ENCODE assay signal across 8 cellular contexts in the genomic region with DNA sequence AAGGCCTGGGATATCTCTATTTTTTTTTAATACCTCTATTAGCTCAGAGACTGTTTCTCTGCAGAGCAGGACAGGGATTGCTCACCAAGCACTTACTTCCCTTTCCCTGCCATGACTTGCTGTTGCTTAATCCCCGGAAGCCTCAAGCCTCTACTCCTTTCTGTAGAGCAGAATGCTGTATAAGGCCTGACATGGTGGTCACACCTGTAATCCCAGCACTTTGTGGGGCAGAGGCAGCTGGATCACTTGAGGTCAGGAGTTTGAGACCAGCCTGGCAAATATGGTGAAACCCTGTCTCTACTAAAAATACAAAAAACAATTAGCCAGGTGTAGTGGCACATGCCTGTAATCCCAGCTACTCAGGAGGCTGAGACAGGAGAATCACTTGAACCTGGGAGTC. TPM values are rescaled to one million over a fixed set of nuclear protein-coding genes. Genes with fewer than 3 reads are reported as not detected.
DNase-seq lines count a peak whose midpoint lies in the region; ATAC-seq, FAIRE-seq and TF ChIP-seq lines count a peak whose summit lies in the region.
"Not testable (repeated sequence)": the region's sequence is repeated elsewhere in the genome, so short reads cannot be mapped to it uniquely, and the experiment has no call there.

No MANE protein-coding gene starts in this region.

- peak; percentile 31 to 56 (median 52) for ATAC-seq in heart right ventricle
- ATAC-seq in naive thymus-derived CD4-positive, alpha-beta T cell: peak; percentile 32

- not testable (repeated sequence) for H3K27me3 Mint-ChIP-seq in IgD-negative memory B cell
- H3K27me3 Mint-ChIP-seq in activated CD4-positive, alpha-beta memory T cell treated with anti-CD3 and anti-CD28 coated beads, Interleukin-2, amount 10 ng/mL, durations not matched to agents 7 days and 5 days: peaks cover 60% of the 10 kb centered on the region
- peaks cover 0 to 38% (median 4%) of the 10 kb centered on the region in 5 donors for H3K27me3 Mint-ChIP-seq in naive thymus-derived CD4-positive, alpha-beta T cell

- DNase-seq in Ammon's horn (ENCODE audit: low spot score): peak; percentile 59
- peak; percentile 67 for DNase-seq in RCC 7860 (ENCODE audit: low spot score)
- not testable (repeated sequence) for DNase-seq in activated CD4-positive, alpha-beta memory T cell treated with anti-CD3 and anti-CD28 coated beads, Interleukin-2, amount 10 ng/mL, durations not matched to agents 7 days and 5 days; naive thymus-derived CD4-positive, alpha-beta T cell
- DNase-seq in caudate nucleus (lab: John Stamatoyannopoulos, UW): peak in 1 of 61 donors; percentile 14
- DNase-seq in heart right ventricle: peak in 1 of 2 donors; percentile 29

- POLR2A ChIA-PET in activated CD4-positive, alpha-beta memory T cell treated with anti-CD3 and anti-CD28 coated beads, Interleukin-2, amount 10 ng/mL, durations not matched to agents 7 days and 5 days (lab: Charles Lee): interaction anchor here (1.0 to 2.2 kb wide), 8 partner anchors 19 to 194 kb away, joined by 3 to 8 read pairs (median 4); a partner anchor contains a TSS
- POLR2A ChIA-PET in naive thymus-derived CD4-positive, alpha-beta T cell (lab: Charles Lee): interaction anchor here (1.2 to 2.6 kb wide), 5 partner anchors 18 to 100 kb away, joined by 3 to 31 read pairs (median 7); a partner anchor contains a TSS

- peak overlapping the region in 1 of 10 donors; percentile 3 for H3K4me3 ChIP-seq in heart right ventricle
- not testable (repeated sequence) for H3K4me3 ChIP-seq in naive thymus-derived CD4-positive, alpha-beta T cell (ENCODE audit: low read length); subcutaneous abdominal adipose tissue (ENCODE audit: low read depth in 1 of 5, low read length in 5 of 5)

- peaks cover 39 to 65% (median 52%) of the 10 kb centered on the region in 3 donors for H3K4me1 Mint-ChIP-seq in IgD-negative memory B cell
- peaks cover 63% of the 10 kb centered on the region for H3K4me1 Mint-ChIP-seq in activated CD4-positive, alpha-beta memory T cell treated with anti-CD3 and anti-CD28 coated beads, Interleukin-2, amount 10 ng/mL, durations not matched to agents 7 days and 5 days
- H3K4me1 Mint-ChIP-seq in naive thymus-derived CD4-positive, alpha-beta T cell: peaks cover 48 to 70% (median 62%) of the 10 kb centered on the region in 7 donors

- not testable (repeated sequence) for H3K27me3 ChIP-seq in heart right ventricle; naive thymus-derived CD4-positive, alpha-beta T cell (ENCODE audit: control insufficient read depth in 2 of 2, insufficient read depth in 2 of 2, low read length in 2 of 2); subcutaneous abdominal adipose tissue (ENCODE audit: control insufficient read depth in 5 of 5, insufficient read depth in 4 of 5, low read length in 5 of 5)

- peak overlapping the region in 2 of 5 donors; percentile 38 to 57 for H3K9ac ChIP-seq in subcutaneous abdominal adipose tissue (ENCODE audit: low read length in 5 of 5)

- H3K4me1 ChIP-seq in heart right ventricle: peaks cover 0 to 68% (median 29%) of the 10 kb centered on the region in 9 donors
- H3K4me1 ChIP-seq in naive thymus-derived CD4-positive, alpha-beta T cell (ENCODE audit: control insufficient read depth in 2 of 2, insufficient read depth in 2 of 2, low read length in 2 of 2): peaks cover 39 to 54% of the 10 kb centered on the region in 2 donors
- H3K4me1 ChIP-seq in subcutaneous abdominal adipose tissue (ENCODE audit: control insufficient read depth in 5 of 5, insufficient read depth in 5 of 5, low read length in 5 of 5): peaks cover 12 to 49% (median 40%) of the 10 kb centered on the region in 5 donors

- not testable (repeated sequence) for H3K36me3 ChIP-seq in heart right ventricle; naive thymus-derived CD4-positive, alpha-beta T cell (ENCODE audit: control insufficient read depth in 2 of 3, insufficient read depth in 3 of 3, low read length in 3 of 3); subcutaneous abdominal adipose tissue (ENCODE audit: control insufficient read depth in 5 of 5, insufficient read depth in 5 of 5, low read length in 5 of 5)

- not testable (repeated sequence) for FAIRE-seq in RCC 7860 (lab: Jason Lieb, UNC)

- not testable (repeated sequence) for H3K36me3 Mint-ChIP-seq in IgD-negative memory B cell; activated CD4-positive, alpha-beta memory T cell treated with anti-CD3 and anti-CD28 coated beads, Interleukin-2, amount 10 ng/mL, durations not matched to agents 7 days and 5 days (ENCODE audit: low read depth); naive thymus-derived CD4-positive, alpha-beta T cell

- CTCF ChIA-PET in activated CD4-positive, alpha-beta memory T cell treated with anti-CD3 and anti-CD28 coated beads, Interleukin-2, amount 10 ng/mL, durations not matched to agents 7 days and 5 days (lab: Charles Lee): interaction anchor here (0.5 to 2.6 kb wide), 6 partner anchors 14 to 1584 kb away, joined by 3 to 16 read pairs (median 4); a partner anchor contains a TSS
- CTCF ChIA-PET in naive thymus-derived CD4-positive, alpha-beta T cell (lab: Charles Lee): interaction anchor here (1.1 to 2.2 kb wide), 5 partner anchors 8 to 183 kb away, joined by 4 to 9 read pairs (median 6); no protein-coding TSS in a partner anchor

- peak overlapping the region in 3 of 4 donors; percentile 80 to 87 (median 82) for H3K4me3 Mint-ChIP-seq in IgD-negative memory B cell
- H3K4me3 Mint-ChIP-seq in activated CD4-positive, alpha-beta memory T cell treated with anti-CD3 and anti-CD28 coated beads, Interleukin-2, amount 10 ng/mL, durations not matched to agents 7 days and 5 days: not testable (repeated sequence)
- peak overlapping the region in 6 of 10 donors; percentile 60 to 98 (median 78) for H3K4me3 Mint-ChIP-seq in naive thymus-derived CD4-positive, alpha-beta T cell

- 63 to 85% methylated on average over 1 of the region's 1 CpG for WGBS in heart right ventricle, 2 donors

- not testable (repeated sequence) for H3K9me3 ChIP-seq in heart right ventricle; naive thymus-derived CD4-positive, alpha-beta T cell (ENCODE audit: control insufficient read depth in 2 of 3, low read length in 3 of 3); subcutaneous abdominal adipose tissue (ENCODE audit: control insufficient read depth in 5 of 5, low read length in 5 of 5)

- H3K9me3 Mint-ChIP-seq in IgD-negative memory B cell; activated CD4-positive, alpha-beta memory T cell treated with anti-CD3 and anti-CD28 coated beads, Interleukin-2, amount 10 ng/mL, durations not matched to agents 7 days and 5 days; naive thymus-derived CD4-positive, alpha-beta T cell: not testable (repeated sequence)

- intact Hi-C loops in heart right ventricle (cut with DNase I): loop anchor here in 3 of 10 donors (5.0 to 10.0 kb wide), 2 partner anchors 65 to 178 kb away; no protein-coding TSS in a partner anchor
- intact Hi-C loops in naive thymus-derived CD4-positive, alpha-beta T cell (cut with micrococcal nuclease): loop anchor here in 1 of 2 donors (1.0 to 5.0 kb wide), 5 partner anchors 18 to 448 kb away; a partner anchor contains a TSS

- peak overlapping the region; percentile 92 to 98 (median 95) for H3K27ac Mint-ChIP-seq in IgD-negative memory B cell
- H3K27ac Mint-ChIP-seq in activated CD4-positive, alpha-beta memory T cell treated with anti-CD3 and anti-CD28 coated beads, Interleukin-2, amount 10 ng/mL, durations not matched to agents 7 days and 5 days: peak overlapping the region; percentile 67
- H3K27ac Mint-ChIP-seq in naive thymus-derived CD4-positive, alpha-beta T cell: peak overlapping the region; percentile 69 to 91 (median 87)

- H3K27ac ChIP-seq in caudate nucleus (ENCODE audit: low read depth, low read length) (peak overlapping the region; percentile 31), heart right ventricle (peak overlapping the region in 9 of 10 donors; percentile 57 to 92 (median 80)), subcutaneous abdominal adipose tissue (ENCODE audit: low read depth, low read length) (peak overlapping the region; percentile 84)
- H3K27ac ChIP-seq in naive thymus-derived CD4-positive, alpha-beta T cell (ENCODE audit: low read depth, low read length): peak overlapping the region; percentile 53

- not testable (repeated sequence) for TF ChIP-seq CTCF in heart right ventricle (IDR thresholded peaks at IDR 0.05)

RNA-seq across cellular contexts. Expression of a gene that starts 23.3 kb away (rescaled TPM):
- polyA plus RNA-seq in IgD-negative memory B cell: 131 TPM
- total RNA-seq in activated CD4-positive, alpha-beta memory T cell treated with anti-CD3 and anti-CD28 coated beads, Interleukin-2, amount 10 ng/mL, durations not matched to agents 7 days and 5 days: 1 to 10 TPM; 4.6 to 4.7 TPM
- total RNA-seq in heart right ventricle: 10 to 100 TPM; 29.2 to 71.3 (median 36.3) TPM
- 10 to 100 TPM; 27.4 to 34.3 TPM for polyA plus RNA-seq in heart right ventricle
- total RNA-seq in naive thymus-derived CD4-positive, alpha-beta T cell: 10 to 100 TPM in 4 of 5 experiments, 1 to 10 TPM in 1; 9.1 to 80.5 (median 33.7) TPM
- 10 to 100 TPM; 29.8 to 39.2 TPM for polyA plus RNA-seq in naive thymus-derived CD4-positive, alpha-beta T cell

RNA-seq across cellular contexts. Expression of a gene that starts 55.2 kb away (rescaled TPM):
- polyA plus RNA-seq in IgD-negative memory B cell (93.6 TPM), heart right ventricle (10 to 100 TPM in 1 of 2 donors, 1 to 10 TPM in 1; 7.4 to 10.1 TPM)
- total RNA-seq in activated CD4-positive, alpha-beta memory T cell treated with anti-CD3 and anti-CD28 coated beads, Interleukin-2, amount 10 ng/mL, durations not matched to agents 7 days and 5 days: 10 to 100 TPM; 38.6 to 39.3 TPM
- 10 to 100 TPM; 16.5 to 38.5 (median 23.9) TPM for total RNA-seq in heart right ventricle
- total RNA-seq in naive thymus-derived CD4-positive, alpha-beta T cell: 10 to 100 TPM; 24.7 to 60.8 (median 40.0) TPM
- polyA plus RNA-seq in naive thymus-derived CD4-positive, alpha-beta T cell: 10 to 100 TPM; 62.5 to 76.2 TPM

Comparison
In these comparisons a context has a peak if more than half of its experiments do, and no peak if none do; other contexts are left out.
1. H3K27ac ChIP-seq: peak in every context shown above with its lines; median percentile 84 in subcutaneous abdominal adipose tissue; 80 in heart right ventricle; 53 in naive thymus-derived CD4-positive, alpha-beta T cell; 31 in caudate nucleus.